8 cellular contexts compared by ENCODE assay signal in the genomic region with DNA sequence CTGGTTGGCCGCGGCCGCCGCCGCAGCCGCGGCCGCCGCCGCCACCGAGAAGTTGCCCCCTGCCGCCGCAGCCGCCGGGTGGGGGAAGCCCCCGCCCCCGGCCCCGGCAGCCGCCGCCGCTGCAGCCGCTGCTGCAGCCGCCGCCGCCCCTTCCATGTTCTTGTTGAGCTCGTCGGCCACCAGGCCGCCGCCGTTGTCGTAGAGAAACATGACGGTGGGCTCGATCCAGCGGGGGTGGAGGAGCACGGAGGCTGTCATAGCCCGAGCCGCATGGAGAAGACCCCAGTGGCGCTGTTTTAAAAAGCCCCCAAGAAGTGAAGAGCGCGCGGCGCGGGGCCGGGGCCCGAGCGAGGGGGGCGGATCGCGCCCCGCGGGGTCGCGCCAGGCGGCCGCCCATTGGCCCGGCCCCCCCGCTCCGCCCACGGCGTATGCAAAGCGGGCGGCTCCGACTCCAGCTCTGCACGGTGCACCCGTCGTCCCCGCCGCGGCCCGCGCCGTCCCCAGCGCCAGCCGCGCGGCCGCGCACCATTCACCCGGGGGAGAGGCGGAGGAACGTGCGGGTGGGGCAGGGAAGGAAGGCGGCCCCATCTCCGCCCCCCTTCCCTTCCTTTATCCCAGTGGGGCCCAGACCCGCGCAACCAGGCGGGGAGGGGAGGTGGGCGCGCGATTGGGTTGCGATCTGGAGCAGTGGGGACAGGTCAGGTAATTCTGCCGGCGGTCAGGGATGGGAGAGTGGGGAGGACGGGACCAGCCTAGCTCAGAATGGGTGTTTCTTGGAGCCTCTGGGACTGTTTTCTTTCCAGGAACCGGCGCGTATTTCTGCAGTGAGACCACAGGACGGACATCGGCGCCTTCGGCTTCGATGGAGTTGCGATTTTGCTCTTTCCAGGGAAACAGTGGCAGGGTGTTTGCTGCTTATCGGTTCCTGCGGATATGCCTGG. TPM values are rescaled to one million over a fixed set of nuclear protein-coding genes. Genes with fewer than 3 reads are reported as not detected.
A peak's percentile ranks its signal among the peaks of the same experiment; 100 is the strongest.
DNase-seq lines count a peak whose midpoint lies in the region; ATAC-seq, FAIRE-seq and TF ChIP-seq lines count a peak whose summit lies in the region.

A gene (minus strand): TSS at position 272 of the 941 bp plus-strand sequence. CDS start 14 bp downstream, at position 258.

- TF ChIP-seq CTCF in LNCaP clone FGC (IDR thresholded peaks at IDR 0.05; ENCODE audit: control insufficient read depth, extremely low read depth, insufficient read depth) (no peak), WERI-Rb-1 (IDR thresholded peaks at IDR 0.05; ENCODE audit: low read depth, low read length) (no peak)

- WGBS in small intestine, 3 donors, result 1 to 3% (median 2%) methylated on average over 67 to 105 of the region's 105 CpGs

- peak; percentile 39 to 55 for ATAC-seq in left cardiac atrium

- DNase-seq in activated T-cell treated with anti-CD3 and anti-CD28 coated beads, Interleukin-2, amount 50 U/mL, for 1 hour, result peak; percentile 48
- DNase-seq in activated T-cell treated with anti-CD3 and anti-CD28 coated beads for 4 hours, result no peak
- DNase-seq in LNCaP clone FGC (ENCODE audit: low read depth), result no peak
- DNase-seq in WERI-Rb-1, result peak; percentile 38
- DNase-seq in left cardiac atrium, result no peak
- DNase-seq in small intestine, result no peak
- DNase-seq in amniotic stem cell (lab: John Stamatoyannopoulos, UW), result no peak
- no peak for DNase-seq in DMS114 treated with DMSO at 0.1 percent for 48 hours (lab: John Stamatoyannopoulos, UW; ENCODE audit: unreplicated experiment)

- peaks cover 0 to 5% of the 10 kb centered on the region in 2 donors for H3K4me1 ChIP-seq in small intestine (ENCODE audit: control insufficient read depth in 2 of 2, insufficient read depth in 1 of 2, low read depth in 1 of 2, low read length in 1 of 2)

- intact Hi-C loops in left cardiac atrium (cut with DNase I), result loop anchor here (5.0 to 10.0 kb wide), 6 partner anchors 375 to 895 kb away; no protein-coding TSS in a partner anchor

- H3K27ac ChIP-seq in WERI-Rb-1 (no peak within 1 kb of the TSS), small intestine (ENCODE audit: low read depth in 1 of 2, low read length in 1 of 2) (no peak within 1 kb of the TSS)

- FAIRE-seq in small intestine (lab: Jason Lieb, UNC), result no peak

- H3K27me3 ChIP-seq in WERI-Rb-1 (ENCODE audit: insufficient read depth, low read depth, severe bottlenecking) (peaks cover 92% of the 10 kb centered on the region), small intestine (ENCODE audit: control insufficient read depth in 2 of 2, insufficient read depth in 2 of 2, low read length in 2 of 2) (peaks cover 21 to 61% of the 10 kb centered on the region in 2 donors)

- H3K36me3 ChIP-seq in WERI-Rb-1 (no peaks in the 10 kb centered on the region), small intestine (ENCODE audit: control insufficient read depth in 2 of 2, insufficient read depth in 2 of 2, low read length in 2 of 2) (no peaks in the 10 kb centered on the region)

- H3K9me3 ChIP-seq in WERI-Rb-1 (ENCODE audit: severe bottlenecking) (peaks cover 5% of the 10 kb centered on the region), small intestine (ENCODE audit: control insufficient read depth, low read depth) (no peaks in the 10 kb centered on the region)

- H3K4me3 ChIP-seq in LNCaP clone FGC (ENCODE audit: low read depth, low read length) (0 out of 2 replicates have a peak within 1 kb of the TSS, but pooled peaks have one; percentile 28), WERI-Rb-1 (ENCODE audit: low read depth, low read length) (peak within 1 kb of the TSS; percentile 35), small intestine (ENCODE audit: low read depth in 1 of 2, low read length in 2 of 2) (peak within 1 kb of the TSS; percentile 44 to 69)

RNA-seq across cellular contexts. Expression of the gene that starts here (rescaled TPM):
- not detected for total RNA-seq in left cardiac atrium
- polyA plus RNA-seq in small intestine, result not detected

Comparison
In these comparisons a context has a peak if more than half of its experiments do, and no peak if none do; other contexts are left out.
1. DNase-seq: peak in activated T-cell treated with anti-CD3 and anti-CD28 coated beads, Interleukin-2, amount 50 U/mL, for 1 hour (single experiment) and WERI-Rb-1 (single experiment); none in activated T-cell treated with anti-CD3 and anti-CD28 coated beads for 4 hours (single experiment), LNCaP clone FGC (single experiment), left cardiac atrium (single experiment), small intestine (single experiment), amniotic stem cell (single experiment) and DMS114 treated with DMSO at 0.1 percent for 48 hours (single experiment).
2. Peak in ATAC-seq in left cardiac atrium; RNA of the gene not detected or under 1 TPM.
3. Peak in every context shown above with its lines, with median percentiles within 50 percentile points of each other: H3K4me3 ChIP-seq.